In genomic region chr1:224406216-224406615, GRCh38 we compare ENCODE assay signal across 20 cellular contexts. TPM values are rescaled to one million over a fixed set of nuclear protein-coding genes. Genes with fewer than 3 reads are reported as not detected.
DNase-seq lines count a peak whose midpoint lies in the region; ATAC-seq and TF ChIP-seq lines count a peak whose summit lies in the region.
"Had no signal": no experiment of that assay in that cellular context is flagged by ENCODE, and none has a peak within 500 bp of the region (broad histone marks: within the 10 kb centered on the region; RNA-seq: fewer than 3 reads in every experiment).

No MANE protein-coding gene starts in this region.

- no peaks in the 10 kb centered on the region for H3K27me3 Mint-ChIP-seq in activated T-cell treated with anti-CD3 and anti-CD28 coated beads, Interleukin-2, amount 50 U/mL, for 24 hours
- H3K27me3 Mint-ChIP-seq in brain, result no peaks in the 10 kb centered on the region
- no peaks in the 10 kb centered on the region for H3K27me3 Mint-ChIP-seq in progenitor cell of endocrine pancreas
- H3K27me3 Mint-ChIP-seq: activated B cell treated with CpG ODN at 0.5 μM for 24 hours; naive thymus-derived CD8-positive, alpha-beta T cell had no signal

- no peak for ATAC-seq in GM18520 (IDR thresholded peaks at IDR 0.05; ENCODE audit: unreplicated experiment)
- ATAC-seq: A549; HepG2; lower lobe of right lung; naive thymus-derived CD8-positive, alpha-beta T cell; psoas muscle; Right ventricle myocardium inferior had no signal

- H3K4me3 Mint-ChIP-seq in activated T-cell treated with anti-CD3 and anti-CD28 coated beads, Interleukin-2, amount 50 U/mL, for 24 hours, result no peak overlapping the region
- H3K4me3 Mint-ChIP-seq in brain (peak overlapping the region in 1 of 5 experiments; percentile 12), progenitor cell of endocrine pancreas (ENCODE audit: low read depth) (no peak overlapping the region)
- H3K4me3 Mint-ChIP-seq: activated B cell treated with CpG ODN at 0.5 μM for 24 hours; naive thymus-derived CD8-positive, alpha-beta T cell had no signal

- no peak for DNase-seq in activated T-cell treated with anti-CD3 and anti-CD28 coated beads, Interleukin-2, amount 50 U/mL, for 24 hours
- DNase-seq in activated T-cell treated with anti-CD3 and anti-CD28 coated beads for 4 hours (no peak), HCEC 1CT (peak; percentile 11), progenitor cell of endocrine pancreas (ENCODE audit: low spot score, unreplicated experiment) (no peak), NCI-H69 (lab: John Stamatoyannopoulos, UW) (no peak), cortex of kidney (lab: John Stamatoyannopoulos, UW) (no peak)
- DNase-seq: activated B cell treated with CpG ODN at 0.5 μM for 24 hours; brain microvascular endothelial cell; DMS79 treated with DMSO at 0.1 percent for 48 hours; lower lobe of right lung; naive thymus-derived CD8-positive, alpha-beta T cell; NCI-H187; psoas muscle; spleen; transverse colon had no signal

- H3K27ac Mint-ChIP-seq in activated T-cell treated with anti-CD3 and anti-CD28 coated beads, Interleukin-2, amount 50 U/mL, for 24 hours, result peak overlapping the region; percentile 42
- H3K27ac Mint-ChIP-seq in brain (peak overlapping the region in 3 of 5 experiments; percentile 63 to 88 (median 76)), progenitor cell of endocrine pancreas (peak overlapping the region; percentile 50)
- H3K27ac Mint-ChIP-seq: activated B cell treated with CpG ODN at 0.5 μM for 24 hours had no signal

- TF ChIP-seq CTCF in brain (conservative IDR thresholded peaks at IDR 0.05) (no peak), progenitor cell of endocrine pancreas (IDR thresholded peaks at IDR 0.05; ENCODE audit: unreplicated experiment) (no peak)

- H3K36me3 Mint-ChIP-seq in activated T-cell treated with anti-CD3 and anti-CD28 coated beads, Interleukin-2, amount 50 U/mL, for 24 hours (ENCODE audit: low read depth), result peaks cover 87% of the 10 kb centered on the region
- H3K36me3 Mint-ChIP-seq in brain (peaks cover 69% of the 10 kb centered on the region), progenitor cell of endocrine pancreas (ENCODE audit: insufficient read depth) (peaks cover 28% of the 10 kb centered on the region)

- peaks cover 42% of the 10 kb centered on the region for H3K4me1 Mint-ChIP-seq in activated T-cell treated with anti-CD3 and anti-CD28 coated beads, Interleukin-2, amount 50 U/mL, for 24 hours (ENCODE audit: low read depth)
- peaks cover 6% of the 10 kb centered on the region for H3K4me1 Mint-ChIP-seq in brain
- peaks cover 3% of the 10 kb centered on the region for H3K4me1 Mint-ChIP-seq in progenitor cell of endocrine pancreas (ENCODE audit: low read depth)
- H3K4me1 Mint-ChIP-seq: activated B cell treated with CpG ODN at 0.5 μM for 24 hours had no signal

- no peaks in the 10 kb centered on the region for H3K9me3 Mint-ChIP-seq in activated T-cell treated with anti-CD3 and anti-CD28 coated beads, Interleukin-2, amount 50 U/mL, for 24 hours
- H3K9me3 Mint-ChIP-seq in brain, result no peaks in the 10 kb centered on the region
- H3K9me3 Mint-ChIP-seq in progenitor cell of endocrine pancreas (ENCODE audit: low read depth), result no peaks in the 10 kb centered on the region
- H3K9me3 Mint-ChIP-seq: activated B cell treated with CpG ODN at 0.5 μM for 24 hours; naive thymus-derived CD8-positive, alpha-beta T cell had no signal

RNA-seq across cellular contexts. Expression of gene WDR26, which starts 28.4 kb away (rescaled TPM):
- 34.3 TPM for polyA plus RNA-seq in brain (ENCODE audit: insufficient read depth, low read depth, low replicate concordance)
- 83.9 and 84.9 TPM in 2 replicates for total RNA-seq in progenitor cell of endocrine pancreas

RNA-seq across cellular contexts. Expression of gene CNIH4, which starts 49.5 kb away (rescaled TPM):
- 33.5 TPM for polyA plus RNA-seq in brain (ENCODE audit: insufficient read depth, low read depth, low replicate concordance)
- total RNA-seq in progenitor cell of endocrine pancreas, result 68.8 and 69.6 TPM in 2 replicates
